In the genomic region with DNA sequence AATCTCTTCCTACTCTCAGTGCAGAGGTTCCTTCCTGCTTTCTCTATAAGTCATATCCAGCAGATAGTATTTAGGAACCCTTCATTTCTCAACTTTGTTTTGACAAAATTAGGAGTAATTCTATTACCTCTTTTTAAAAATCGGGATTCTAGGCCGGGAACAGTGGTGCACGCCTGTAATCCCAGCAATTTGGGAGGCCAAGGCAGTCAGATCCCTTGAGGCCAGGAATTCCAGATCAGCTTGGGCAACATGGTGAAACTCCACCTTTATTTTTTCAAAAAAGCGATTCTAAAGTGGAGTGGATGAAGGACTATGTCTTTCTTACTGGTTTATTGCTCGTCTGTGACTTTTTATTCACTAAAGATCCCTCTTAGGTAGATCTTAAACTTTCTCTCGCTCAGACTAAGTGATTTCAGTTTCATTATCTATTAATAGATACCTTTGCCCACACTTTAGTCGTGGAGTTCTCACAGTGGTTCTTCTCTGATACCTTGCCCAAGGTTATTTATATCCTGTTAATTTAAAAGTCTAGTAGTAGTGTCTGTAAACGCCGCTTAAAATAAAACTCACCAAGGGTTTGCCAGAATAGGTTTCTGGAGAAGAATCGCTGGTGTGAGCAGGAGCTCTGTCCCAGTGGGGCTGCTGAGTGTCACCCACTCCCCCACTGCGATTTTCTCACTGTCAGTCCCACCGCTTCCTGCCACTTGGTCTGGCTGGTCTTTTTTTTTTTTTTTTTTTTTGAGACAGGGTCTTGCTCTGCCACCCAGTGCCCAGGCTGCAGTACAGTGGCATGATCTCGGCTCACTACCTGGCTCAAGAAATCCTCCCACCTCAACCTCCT, we compare ENCODE assay signal across 8 cellular contexts. TPM values are rescaled to one million over a fixed set of nuclear protein-coding genes. Genes with fewer than 3 reads are reported as not detected.
DNase-seq lines count a peak whose midpoint lies in the region; ATAC-seq, FAIRE-seq and TF ChIP-seq lines count a peak whose summit lies in the region.

No MANE protein-coding gene starts in this region.

- TF ChIP-seq CTCF in cardiac muscle cell (IDR thresholded peaks at IDR 0.05; ENCODE audit: low read depth, low read length) (no peak), tibial artery (IDR thresholded peaks at IDR 0.05) (no peak)

- H3K9me2 ChIP-seq in GM23248 (ENCODE audit: insufficient read depth) = no peaks in the 10 kb centered on the region

- peak; percentile 88 for ATAC-seq in GM21737 (IDR thresholded peaks at IDR 0.05; ENCODE audit: unreplicated experiment)

- no peak overlapping the region for H2AFZ ChIP-seq in GM23248

- H3K79me2 ChIP-seq in GM23248 (ENCODE audit: insufficient read depth) = no peaks in the 10 kb centered on the region

- no peak for DNase-seq in GM12892 (ENCODE audit: insufficient read length)
- DNase-seq in RPMI8226 = peak; percentile 68
- no peak for DNase-seq in cardiac muscle cell (ENCODE audit: low read depth in 1 of 2, low spot score in 1 of 2)
- DNase-seq in tibial artery = no peak
- no peak for DNase-seq in NCI-H2029 treated with DMSO at 0.1 percent for 48 hours (lab: John Stamatoyannopoulos, UW)
- no peak for DNase-seq in GM23248
- no peak for DNase-seq in cerebellum (ENCODE audit: low spot score)

- no peaks in the 10 kb centered on the region for H4K20me1 ChIP-seq in GM23248 (ENCODE audit: insufficient read depth)

- H3K4me3 ChIP-seq in cardiac muscle cell (no peak overlapping the region), tibial artery (peak overlapping the region; percentile 25 to 41), GM23248 (no peak overlapping the region)

- H3K4me1 ChIP-seq in cardiac muscle cell (ENCODE audit: low read depth) (no peaks in the 10 kb centered on the region), tibial artery (peaks cover 0 to 8% (median 0%) of the 10 kb centered on the region in 4 donors), GM23248 (ENCODE audit: insufficient read depth) (no peaks in the 10 kb centered on the region)

- no peak overlapping the region for H3K9ac ChIP-seq in GM23248

- no peaks in the 10 kb centered on the region for H3K36me3 ChIP-seq in cardiac muscle cell
- H3K36me3 ChIP-seq in tibial artery = no peaks in the 10 kb centered on the region
- H3K36me3 ChIP-seq in GM23248 (ENCODE audit: low read depth) = no peaks in the 10 kb centered on the region

- H3K4me2 ChIP-seq in GM23248 (ENCODE audit: unreplicated experiment) = no peak overlapping the region

- intact Hi-C loops in tibial artery (cut with DNase I; ENCODE audit: low total_unique reads) = no loop called here

- WGBS in GM23248 (ENCODE audit: low coverage in 1 of 2, low lambda C conversion rate in 2 of 2, missing lambda C conversion rate in 2 of 2), 2 experiments = 90 to 91% methylated on average over 13 of the region's 13 CpGs

- no peak for TF ChIP-seq POLR2A in GM12892 (IDR thresholded peaks at IDR 0.05; ENCODE audit: low read depth, low read length)

- H3K27me3 ChIP-seq in cardiac muscle cell (no peaks in the 10 kb centered on the region), tibial artery (no peaks in the 10 kb centered on the region), GM23248 (replicated peaks; ENCODE audit: insufficient read depth) (no peaks in the 10 kb centered on the region)

- peaks cover under 1% of the 10 kb centered on the region; the same call in 1 of the 2 replicates for H3F3A ChIP-seq in GM23248 (ENCODE audit: insufficient read depth)

- H3K9me3 ChIP-seq in cardiac muscle cell (ENCODE audit: low read depth) = no peaks in the 10 kb centered on the region
- no peaks in the 10 kb centered on the region for H3K9me3 ChIP-seq in tibial artery
- no peaks in the 10 kb centered on the region for H3K9me3 ChIP-seq in GM23248 (ENCODE audit: low read depth)

- FAIRE-seq in GM12892 (lab: Jason Lieb, UNC) = peak; percentile 85

- in situ Hi-C loops in GM23248 (cut with MboI) = loop anchor here (10.0 kb wide), 1 partner anchor 136 kb away; no protein-coding TSS in a partner anchor

- H3K27ac ChIP-seq in cardiac muscle cell (peak overlapping the region; percentile 48), tibial artery (peak overlapping the region; percentile 54 to 65), GM23248 (no peak overlapping the region)

RNA-seq across cellular contexts. Expression of gene TMEM131L, which starts 27.0 kb away (rescaled TPM):
- 64.2 TPM for polyA plus RNA-seq in GM12892 (2012; ENCODE audit: missing spikeins)
- 2.1 and 7.4 TPM in 2 replicates for total RNA-seq in cardiac muscle cell
- polyA plus RNA-seq in cardiac muscle cell = 3.3 and 5.0 TPM in 2 replicates
- total RNA-seq in GM23248 (2014; rRNA removed; shearing (Covaris generic)) = 5.7 and 11.1 TPM in 2 replicates
- polyA plus RNA-seq in GM23248 (2016; fragmentation: Nextera tagmentation; extraction: Ambion mirVana) = 8.7 and 10.2 TPM in 2 replicates
- total RNA-seq in cerebellum = 35.9 TPM

Comparison
In these comparisons a context has a peak if more than half of its experiments do, and no peak if none do; other contexts are left out.
1. H3K4me3 ChIP-seq: peak in tibial artery (2 of 2); none in cardiac muscle cell (single experiment) and GM23248 (single experiment).